Comparison of ENCODE assay signal across 8 cellular contexts in genomic region chrX:84186603-84187358, GRCh38. TPM values are rescaled to one million over a fixed set of nuclear protein-coding genes. Genes with fewer than 3 reads are reported as not detected.
DNase-seq lines count a peak whose midpoint lies in the region; ATAC-seq and TF ChIP-seq lines count a peak whose summit lies in the region.

No MANE protein-coding gene starts in this region.

- peak overlapping the region in 3 of 4 donors; percentile 49 to 71 (median 58) for H3K27ac ChIP-seq in esophagus squamous epithelium

- peak overlapping the region; percentile 93 for H3K27ac Mint-ChIP-seq in progenitor cell of endocrine pancreas

- H3K27me3 ChIP-seq in BE2C (no peaks in the 10 kb centered on the region), esophagus squamous epithelium (no peaks in the 10 kb centered on the region)

- no peak for TF ChIP-seq POLR2A in esophagus squamous epithelium (IDR thresholded peaks at IDR 0.05)

- H3K4me3 ChIP-seq in BE2C (ENCODE audit: low read depth, low read length) (peak overlapping the region; percentile 85), esophagus squamous epithelium (peak overlapping the region; percentile 47 to 69 (median 58))

- H3K9me3 ChIP-seq in BE2C (no peaks in the 10 kb centered on the region), esophagus squamous epithelium (no peaks in the 10 kb centered on the region)

- ATAC-seq in GM19397 (IDR thresholded peaks at IDR 0.05; ENCODE audit: unreplicated experiment) (peak; percentile 44), GM21717 (IDR thresholded peaks at IDR 0.05; ENCODE audit: unreplicated experiment) (no peak)

- H3K27me3 Mint-ChIP-seq in progenitor cell of endocrine pancreas = no peaks in the 10 kb centered on the region

- H3K36me3 ChIP-seq in BE2C = no peaks in the 10 kb centered on the region
- H3K36me3 ChIP-seq in esophagus squamous epithelium = no peaks in the 10 kb centered on the region

- peaks cover 13% of the 10 kb centered on the region for H3K4me1 Mint-ChIP-seq in progenitor cell of endocrine pancreas (ENCODE audit: low read depth)

- peaks cover 4% of the 10 kb centered on the region; the same call in 1 of the 2 replicates for H3K4me1 ChIP-seq in BE2C
- H3K4me1 ChIP-seq in esophagus squamous epithelium = no peaks in the 10 kb centered on the region

- H3K36me3 Mint-ChIP-seq in progenitor cell of endocrine pancreas (ENCODE audit: insufficient read depth) = no peaks in the 10 kb centered on the region

- H3K4me3 Mint-ChIP-seq in progenitor cell of endocrine pancreas (ENCODE audit: low read depth) = peak overlapping the region; percentile 90

- intact Hi-C loops in esophagus squamous epithelium (cut with DNase I) = no loop called here

- peak; percentile 6 for DNase-seq in BE2C
- DNase-seq in NCI-H526 (lab: John Stamatoyannopoulos, UW) = peak; percentile 18 to 57
- no peak for DNase-seq in esophagus squamous epithelium (lab: John Stamatoyannopoulos, UW)
- DNase-seq in progenitor cell of endocrine pancreas (ENCODE audit: low spot score, unreplicated experiment) = no peak
- no peak for DNase-seq in central memory CD4-positive, alpha-beta T cell
- DNase-seq in NCI-H1048 (lab: John Stamatoyannopoulos, UW) = no peak

- H3K9me3 Mint-ChIP-seq in progenitor cell of endocrine pancreas (ENCODE audit: low read depth) = peaks cover 17% of the 10 kb centered on the region

- no peak for TF ChIP-seq CTCF in BE2C (IDR thresholded peaks at IDR 0.05; ENCODE audit: low read depth, low read length)
- TF ChIP-seq CTCF in esophagus squamous epithelium (IDR thresholded peaks at IDR 0.05) = no peak
- TF ChIP-seq CTCF in progenitor cell of endocrine pancreas (IDR thresholded peaks at IDR 0.05; ENCODE audit: unreplicated experiment) = no peak

- 10 to 34% methylated on average over 15 of the region's 15 CpGs for WGBS in esophagus squamous epithelium, 2 donors

RNA-seq across cellular contexts. Expression of gene RPS6KA6, which starts 1.2 kb away (rescaled TPM):
- polyA plus RNA-seq in BE2C (2012; ENCODE audit: insufficient read depth, insufficient read length, low read depth) = 21.1 TPM
- total RNA-seq in esophagus squamous epithelium (1 to 10 TPM in 3 of 4 donors, under 1 TPM in 1; 0.92 to 2.9 (median 1.9) TPM), progenitor cell of endocrine pancreas (17.6 and 19.7 TPM in 2 replicates)

Comparison
In these comparisons a context has a peak if more than half of its experiments do, and no peak if none do; other contexts are left out.
1. DNase-seq: peak in BE2C (single experiment) and NCI-H526 (2 of 2); none in esophagus squamous epithelium (single experiment), progenitor cell of endocrine pancreas (single experiment), central memory CD4-positive, alpha-beta T cell (single experiment) and NCI-H1048 (single experiment).